In genomic region chr17:31540602-31541307, GRCh38 we compare ENCODE assay signal across 20 cellular contexts.
DNase-seq lines count a peak whose midpoint lies in the region; ATAC-seq and TF ChIP-seq lines count a peak whose summit lies in the region.
"Had no signal": no experiment of that assay in that cellular context is flagged by ENCODE, and none has a peak within 500 bp of the region (broad histone marks: within the 10 kb centered on the region; RNA-seq: fewer than 3 reads in every experiment).

No MANE protein-coding gene starts in this region.

- POLR2A ChIA-PET in OCI-LY7 (lab: Charles Lee): no interaction called here
- POLR2A ChIA-PET in naive thymus-derived CD8-positive, alpha-beta T cell (lab: Charles Lee): no interaction called here

- no peaks in the 10 kb centered on the region for H3K9me3 Mint-ChIP-seq in stimulated activated effector memory CD8-positive, alpha-beta T cell treated with anti-CD3 and anti-CD28 coated beads, Interleukin-12 subunit alpha, Interleukin-12 subunit beta, amount 100 ng/mL, for 72 hours
- no peaks in the 10 kb centered on the region for H3K9me3 Mint-ChIP-seq in naive thymus-derived CD8-positive, alpha-beta T cell
- H3K9me3 Mint-ChIP-seq: CD8-positive, alpha-beta memory T cell had no signal

- H3K9me3 ChIP-seq in DOHH2 (ENCODE audit: control insufficient read depth, insufficient read depth, low read length) (no peaks in the 10 kb centered on the region), OCI-LY7 (ENCODE audit: low read length) (no peaks in the 10 kb centered on the region), gastrocnemius medialis (no peaks in the 10 kb centered on the region)
- H3K9me3 ChIP-seq: MG63 had no signal

- H3K4me3 ChIP-seq in DOHH2 (ENCODE audit: low read length) (no peak overlapping the region), OCI-LY7 (ENCODE audit: low read depth, low read length, poor library complexity, severe bottlenecking) (no peak overlapping the region), gastrocnemius medialis (no peak overlapping the region)
- H3K4me3 ChIP-seq: K562, MG63, PC-9, SK-N-MC had no signal

- H3K4me2 ChIP-seq in DOHH2 (ENCODE audit: low read length) (0 out of 2 replicates have a peak overlapping the region, but pooled peaks have one; percentile 3), OCI-LY7 (ENCODE audit: low read length) (0 out of 2 replicates have a peak overlapping the region, but pooled peaks have one; percentile 7)
- H3K4me2 ChIP-seq: PC-9 had no signal

- TF ChIP-seq CTCF in C4-2B (conservative IDR thresholded peaks at IDR 0.05) (no peak), DOHH2 (IDR thresholded peaks at IDR 0.05; ENCODE audit: low read depth, low read length, poor library complexity, severe bottlenecking) (no peak), OCI-LY7 (conservative IDR thresholded peaks at IDR 0.05; ENCODE audit: low read length) (no peak), gastrocnemius medialis (IDR thresholded peaks at IDR 0.05 in 4 of 5, conservative IDR thresholded peaks at IDR 0.05 in 1 of 5) (no peak)

- H3K36me3 Mint-ChIP-seq in stimulated activated effector memory CD8-positive, alpha-beta T cell treated with anti-CD3 and anti-CD28 coated beads, Interleukin-12 subunit alpha, Interleukin-12 subunit beta, amount 100 ng/mL, for 72 hours: no peaks in the 10 kb centered on the region
- no peaks in the 10 kb centered on the region for H3K36me3 Mint-ChIP-seq in naive thymus-derived CD8-positive, alpha-beta T cell
- H3K36me3 Mint-ChIP-seq: CD8-positive, alpha-beta memory T cell had no signal

- no peaks in the 10 kb centered on the region; the same call in 1 of the 2 replicates for H3K36me3 ChIP-seq in DOHH2 (ENCODE audit: control insufficient read depth, low read length)
- no peaks in the 10 kb centered on the region for H3K36me3 ChIP-seq in OCI-LY7 (ENCODE audit: insufficient read depth, low read length)
- H3K36me3 ChIP-seq in gastrocnemius medialis: no peaks in the 10 kb centered on the region
- H3K36me3 ChIP-seq: MG63 had no signal

- in situ Hi-C loops in gastrocnemius medialis (cut with MboI; ENCODE audit: low sequenced_read_pairs in 4 of 4): no loop called here

- peaks cover 16% of the 10 kb centered on the region for H3K4me1 Mint-ChIP-seq in stimulated activated effector memory CD8-positive, alpha-beta T cell treated with anti-CD3 and anti-CD28 coated beads, Interleukin-12 subunit alpha, Interleukin-12 subunit beta, amount 100 ng/mL, for 72 hours
- H3K4me1 Mint-ChIP-seq in naive thymus-derived CD8-positive, alpha-beta T cell: peaks cover 3 to 38% (median 9%) of the 10 kb centered on the region in 4 donors

- ATAC-seq in stimulated activated effector memory CD8-positive, alpha-beta T cell treated with anti-CD3 and anti-CD28 coated beads, Interleukin-12 subunit alpha, Interleukin-12 subunit beta, amount 100 ng/mL, for 72 hours: peak; percentile 3
- no peak for ATAC-seq in gastrocnemius medialis
- no peak for ATAC-seq in naive thymus-derived CD8-positive, alpha-beta T cell

- H3K79me2 ChIP-seq in DOHH2 (ENCODE audit: control insufficient read depth, low read length) (no peaks in the 10 kb centered on the region), OCI-LY7 (ENCODE audit: insufficient read depth, low read depth, low read length) (no peaks in the 10 kb centered on the region)

- H2AFZ ChIP-seq in OCI-LY7 (ENCODE audit: low read length): no peak overlapping the region
- H2AFZ ChIP-seq: PC-9 had no signal

- H3K9me2 ChIP-seq in DOHH2 (replicated peaks; ENCODE audit: control insufficient read depth, low read length): no peaks in the 10 kb centered on the region
- H3K9me2 ChIP-seq in OCI-LY7 (ENCODE audit: insufficient read depth, low read length): no peaks in the 10 kb centered on the region

- H3K27ac ChIP-seq in C4-2B (0 out of 2 replicates have a peak overlapping the region, but pooled peaks have one; percentile 1), DOHH2 (ENCODE audit: low read depth, low read length) (no peak overlapping the region), OCI-LY7 (ENCODE audit: low read depth, low read length, poor library complexity, severe bottlenecking) (no peak overlapping the region), gastrocnemius medialis (no peak overlapping the region)
- H3K27ac ChIP-seq: PC-9, RWPE1, SK-N-MC had no signal

- no peaks in the 10 kb centered on the region for H3K27me3 Mint-ChIP-seq in naive thymus-derived CD8-positive, alpha-beta T cell
- H3K27me3 Mint-ChIP-seq: CD8-positive, alpha-beta memory T cell had no signal

- H3K4me1 ChIP-seq in DOHH2 (ENCODE audit: control insufficient read depth, low read length) (peaks cover 64% of the 10 kb centered on the region), OCI-LY7 (ENCODE audit: insufficient read depth, low read length, poor library complexity, severe bottlenecking) (peaks cover 71% of the 10 kb centered on the region), gastrocnemius medialis (no peaks in the 10 kb centered on the region)

- DNase-seq in OCI-LY7 (ENCODE audit: low spot score) (no peak), dermis blood vessel endothelial cell (no peak), gastrocnemius medialis (no peak)
- no peak for DNase-seq in stimulated activated effector memory CD8-positive, alpha-beta T cell treated with anti-CD3 and anti-CD28 coated beads, Interleukin-12 subunit alpha, Interleukin-12 subunit beta, amount 100 ng/mL, for 72 hours (ENCODE audit: low spot score in 2 of 2)
- no peak for DNase-seq in naive thymus-derived CD8-positive, alpha-beta T cell
- DNase-seq: CD8-positive, alpha-beta memory T cell; DMS79 treated with DMSO at 0.1 percent for 48 hours; MG63; NCI-H1048; NCI-H1417 treated with DMSO at 0.1 percent for 48 hours; NCI-H187; NCI-H446; PC-9; SHP77 treated with DMSO at 0.1 percent for 48 hours; SW 1271 had no signal

- no peaks in the 10 kb centered on the region for H3K27me3 ChIP-seq in DOHH2 (ENCODE audit: control insufficient read depth, low read length)
- no peaks in the 10 kb centered on the region for H3K27me3 ChIP-seq in gastrocnemius medialis
- H3K27me3 ChIP-seq: MG63 had no signal

- H3F3A ChIP-seq in DOHH2 (ENCODE audit: control insufficient read depth, insufficient read depth): peaks cover 8% of the 10 kb centered on the region

- CTCF ChIA-PET in OCI-LY7 (lab: Charles Lee; ENCODE audit: unreplicated experiment): no interaction called here

- no peak for TF ChIP-seq POLR2A in gastrocnemius medialis (IDR thresholded peaks at IDR 0.05)

- H4K20me1 ChIP-seq in DOHH2 (ENCODE audit: control insufficient read depth, insufficient read depth, low read depth, low read length) (no peaks in the 10 kb centered on the region), OCI-LY7 (ENCODE audit: insufficient read depth, low read length) (no peaks in the 10 kb centered on the region)

- peak overlapping the region; percentile 60 for H3K27ac Mint-ChIP-seq in stimulated activated effector memory CD8-positive, alpha-beta T cell treated with anti-CD3 and anti-CD28 coated beads, Interleukin-12 subunit alpha, Interleukin-12 subunit beta, amount 100 ng/mL, for 72 hours
- H3K27ac Mint-ChIP-seq in naive thymus-derived CD8-positive, alpha-beta T cell: peak overlapping the region in 1 of 10 donors; percentile 53

- intact Hi-C loops in OCI-LY7 (cut with micrococcal nuclease; ENCODE audit: unreplicated experiment) (no loop called here), gastrocnemius medialis (cut with DNase I; ENCODE audit: low total_unique reads) (no loop called here)

- no TSS peak for BruUV-seq in OCI-LY7 (replicated peaks; lab: Mats Ljungman, UMichigan)

- no peak overlapping the region for H3K4me3 Mint-ChIP-seq in stimulated activated effector memory CD8-positive, alpha-beta T cell treated with anti-CD3 and anti-CD28 coated beads, Interleukin-12 subunit alpha, Interleukin-12 subunit beta, amount 100 ng/mL, for 72 hours
- peak overlapping the region in 1 of 10 donors; percentile 6 for H3K4me3 Mint-ChIP-seq in naive thymus-derived CD8-positive, alpha-beta T cell
